9 cellular contexts compared by ENCODE assay signal in genomic region chr17:72977768-72978417, GRCh38.
DNase-seq lines count a peak whose midpoint lies in the region; ATAC-seq and TF ChIP-seq lines count a peak whose summit lies in the region.
"Had no signal": no experiment of that assay in that cellular context is flagged by ENCODE, and none has a peak within 500 bp of the region (broad histone marks: within the 10 kb centered on the region; RNA-seq: fewer than 3 reads in every experiment).

No MANE protein-coding gene starts in this region.

- peaks cover 29% of the 10 kb centered on the region for H3K4me1 ChIP-seq in Panc1 (ENCODE audit: control insufficient read depth, insufficient read depth, low read length)
- peaks cover 11 to 16% (median 16%) of the 10 kb centered on the region in 3 donors for H3K4me1 ChIP-seq in skeletal muscle tissue (ENCODE audit: control insufficient read depth in 3 of 3, insufficient read depth in 3 of 3, low read length in 3 of 3)
- H3K4me1 ChIP-seq in spleen, result peaks cover 0 to 30% (median 15%) of the 10 kb centered on the region in 6 donors

- WGBS in spleen, 5 donors, result 66 to 80% (median 73%) methylated on average over 20 of the region's 20 CpGs

- TF ChIP-seq CTCF in HFFc6 (IDR thresholded peaks at IDR 0.05) (no peak), Panc1 (IDR thresholded peaks at IDR 0.05) (no peak), glutamatergic neuron (IDR thresholded peaks at IDR 0.05; ENCODE audit: partially characterized antibody, unreplicated experiment) (no peak), spleen (IDR thresholded peaks at IDR 0.05 in 8 of 11, conservative IDR thresholded peaks at IDR 0.05 in 3 of 11) (no peak)

- in situ Hi-C loops in Panc1 (cut with HindIII; ENCODE audit: low pct_unique_long_range_greater_than_20kb, low sequenced_read_pairs), result loop anchor here (10.0 kb wide), 1 partner anchor 307 kb away; no protein-coding TSS in a partner anchor

- POLR2A ChIA-PET in Panc1 (lab: Charles Lee), result interaction anchor here (0.6 kb wide), 1 partner anchor 129 kb away, joined by 7 read pairs; no protein-coding TSS in a partner anchor

- H3K9me3 Mint-ChIP-seq in HFFc6 (no peaks in the 10 kb centered on the region), glutamatergic neuron (ENCODE audit: unreplicated experiment) (peaks cover 2% of the 10 kb centered on the region)

- H3K9me3 ChIP-seq in Panc1 (ENCODE audit: control insufficient read depth, insufficient read depth, low read depth, low read length), result no peaks in the 10 kb centered on the region
- no peaks in the 10 kb centered on the region for H3K9me3 ChIP-seq in skeletal muscle tissue (ENCODE audit: control insufficient read depth in 3 of 3, low read length in 3 of 3)
- peaks cover 0 to 3% (median 0%) of the 10 kb centered on the region in 8 donors for H3K9me3 ChIP-seq in spleen

- peak; percentile 69 for ATAC-seq in Panc1
- ATAC-seq in HG02763 (IDR thresholded peaks at IDR 0.05; ENCODE audit: unreplicated experiment), result no peak
- ATAC-seq: activated CD8-positive, alpha-beta T cell treated with anti-CD3 and anti-CD28 coated beads for 36 hours had no signal

- H3K27me3 ChIP-seq in Panc1 (ENCODE audit: control insufficient read depth, insufficient read depth, low read length) (no peaks in the 10 kb centered on the region), skeletal muscle tissue (ENCODE audit: control insufficient read depth in 3 of 3, insufficient read depth in 3 of 3, low read length in 3 of 3) (no peaks in the 10 kb centered on the region), spleen (replicated peaks in 1 of 7) (no peaks in the 10 kb centered on the region)

- peak overlapping the region in 1 of 3 donors; percentile 40 for H3K9ac ChIP-seq in skeletal muscle tissue (ENCODE audit: low read depth in 1 of 3, low read length in 3 of 3)

- H3K27ac Mint-ChIP-seq in HFFc6, result peak overlapping the region; percentile 97
- H3K27ac Mint-ChIP-seq in glutamatergic neuron (ENCODE audit: unreplicated experiment), result no peak overlapping the region
- H3K27ac Mint-ChIP-seq: activated CD8-positive, alpha-beta T cell treated with anti-CD3 and anti-CD28 coated beads for 36 hours had no signal

- no TSS peak for BruUV-seq in Panc1 (replicated peaks; lab: Mats Ljungman, UMichigan)

- H3K4me1 Mint-ChIP-seq in HFFc6 (ENCODE audit: low read depth) (peaks cover 52% of the 10 kb centered on the region), glutamatergic neuron (ENCODE audit: low read depth, unreplicated experiment) (peaks cover 23% of the 10 kb centered on the region)

- intact Hi-C loops in Panc1 (cut with micrococcal nuclease; ENCODE audit: unreplicated experiment), result no loop called here
- intact Hi-C loops in spleen (cut with DNase I; ENCODE audit: low total_unique reads), result no loop called here

- H3K4me3 Mint-ChIP-seq in HFFc6, result peak overlapping the region; percentile 80
- no peak overlapping the region for H3K4me3 Mint-ChIP-seq in glutamatergic neuron (ENCODE audit: unreplicated experiment)
- H3K4me3 Mint-ChIP-seq: activated CD8-positive, alpha-beta T cell treated with anti-CD3 and anti-CD28 coated beads for 36 hours had no signal

- H3K36me3 ChIP-seq in Panc1 (ENCODE audit: control insufficient read depth, insufficient read depth, low read length) (no peaks in the 10 kb centered on the region), skeletal muscle tissue (ENCODE audit: control insufficient read depth in 3 of 3, insufficient read depth in 3 of 3, low read length in 3 of 3) (no peaks in the 10 kb centered on the region), spleen (no peaks in the 10 kb centered on the region)

- H3K27me3 Mint-ChIP-seq in HFFc6 (ENCODE audit: insufficient read depth) (peaks cover 2% of the 10 kb centered on the region; the same call in 1 of the 2 replicates), glutamatergic neuron (ENCODE audit: unreplicated experiment) (peaks cover 6% of the 10 kb centered on the region)
- H3K27me3 Mint-ChIP-seq: activated CD8-positive, alpha-beta T cell treated with anti-CD3 and anti-CD28 coated beads for 36 hours had no signal

- no peak for TF ChIP-seq POLR2A in spleen (IDR thresholded peaks at IDR 0.05)

- H3K27ac ChIP-seq in Panc1 (ENCODE audit: low read length) (peak overlapping the region; percentile 83), skeletal muscle tissue (ENCODE audit: low read depth, low read length) (peak overlapping the region; percentile 39), spleen (peak overlapping the region in 3 of 8 donors; percentile 1 to 57 (median 36))

- H3K4me3 ChIP-seq in Panc1 (ENCODE audit: low read depth in 2 of 2, low read length in 2 of 2), result peak overlapping the region; percentile 3 to 27; a peak in 3 of 4 replicates
- no peak overlapping the region for H3K4me3 ChIP-seq in skeletal muscle tissue (ENCODE audit: low read length in 3 of 3)
- no peak overlapping the region for H3K4me3 ChIP-seq in spleen

- H3K36me3 Mint-ChIP-seq in HFFc6 (ENCODE audit: low read depth) (no peaks in the 10 kb centered on the region; the same call in 1 of the 2 replicates), glutamatergic neuron (ENCODE audit: unreplicated experiment) (no peaks in the 10 kb centered on the region)

- CTCF ChIA-PET in Panc1 (lab: Charles Lee), result no interaction called here

- DNase-seq in HFFc6 (no peak), Panc1 (ENCODE audit: low read depth, low spot score) (no peak), glomerular visceral epithelial cell (ENCODE audit: extremely low spot score) (peak; percentile 89), glutamatergic neuron (no peak), spleen (no peak), dedifferentiated amniotic fluid mesenchymal stem cell (ENCODE audit: extremely low spot score) (no peak)
- DNase-seq: activated CD8-positive, alpha-beta T cell treated with anti-CD3 and anti-CD28 coated beads for 36 hours had no signal

Comparison
In these comparisons a context has a peak if more than half of its experiments do, and no peak if none do; other contexts are left out.
1. H3K4me3 ChIP-seq: peak in Panc1 (2 of 2); none in skeletal muscle tissue (0 of 3) and spleen (0 of 8).